26 cellular contexts compared by ENCODE assay signal in the genomic region with DNA sequence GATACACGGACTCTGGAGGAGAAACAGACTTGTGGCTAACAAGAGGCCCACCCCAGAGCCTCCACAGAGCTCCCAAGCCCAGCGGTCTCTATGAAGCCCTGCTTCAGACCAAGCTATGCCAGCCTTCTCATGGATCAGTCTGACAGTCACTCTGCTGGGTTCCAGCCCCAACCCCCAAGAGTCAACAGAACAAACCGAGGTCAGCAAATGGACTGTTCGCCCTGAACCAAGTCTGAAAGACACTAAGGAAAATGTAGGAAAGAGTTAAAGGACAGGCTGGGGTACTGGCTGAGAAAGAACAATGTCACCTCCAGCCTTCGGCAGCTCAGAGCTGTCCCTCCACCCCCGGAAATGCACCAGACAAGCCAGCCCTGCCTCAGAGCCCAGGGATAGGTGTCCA. TPM values are rescaled to one million over a fixed set of nuclear protein-coding genes. Genes with fewer than 3 reads are reported as not detected.
DNase-seq lines count a peak whose midpoint lies in the region; TF ChIP-seq lines count a peak whose summit lies in the region.
"Had no signal": no experiment of that assay in that cellular context is flagged by ENCODE, and none has a peak within 500 bp of the region (broad histone marks: within the 10 kb centered on the region; RNA-seq: fewer than 3 reads in every experiment).

No MANE protein-coding gene starts in this region.

- H3K4me3 Mint-ChIP-seq in endothelial cell (ENCODE audit: unreplicated experiment) (peak overlapping the region; percentile 47), neural crest cell (peak overlapping the region; percentile 78)
- H3K4me3 Mint-ChIP-seq in activated naive CD4-positive, alpha-beta T cell treated with anti-CD3 and anti-CD28 coated beads for 36 hours, result no peak overlapping the region
- no peak overlapping the region for H3K4me3 Mint-ChIP-seq in activated T-helper 2 cell treated with anti-CD3 and anti-CD28 coated beads, Interferon-gamma antibody, Interleukin-2, Interleukin-4, amounts not matched to agents 10 μg/mL and 5 μg/mL and 100 μg/mL, durations not matched to agents 14 hours and 24 hours and 36 hours (ENCODE audit: low read depth)
- H3K4me3 Mint-ChIP-seq: activated naive CD4-positive, alpha-beta T cell treated with anti-CD3 and anti-CD28 coated beads, Interleukin-2, amount 10 ng/mL, durations not matched to agents 7 days and 5 days; endodermal cell had no signal

- H3K36me3 ChIP-seq in BLaER1, result peaks cover 79% of the 10 kb centered on the region

- intact Hi-C loops in activated naive CD4-positive, alpha-beta T cell treated with anti-CD3 and anti-CD28 coated beads for 36 hours (cut with micrococcal nuclease), result no loop called here
- intact Hi-C loops in activated T-helper 2 cell treated with anti-CD3 and anti-CD28 coated beads, Interferon-gamma antibody, Interleukin-2, Interleukin-4, amounts not matched to agents 10 μg/mL and 5 μg/mL and 100 μg/mL, durations not matched to agents 14 hours and 24 hours and 36 hours (cut with micrococcal nuclease), result no loop called here

- peaks cover 87% of the 10 kb centered on the region for H4K20me1 ChIP-seq in BLaER1

- no peaks in the 10 kb centered on the region for H3K9me3 Mint-ChIP-seq in endothelial cell (ENCODE audit: unreplicated experiment)
- no peaks in the 10 kb centered on the region for H3K9me3 Mint-ChIP-seq in neural crest cell
- H3K9me3 Mint-ChIP-seq in activated naive CD4-positive, alpha-beta T cell treated with anti-CD3 and anti-CD28 coated beads for 36 hours, result no peaks in the 10 kb centered on the region
- no peaks in the 10 kb centered on the region for H3K9me3 Mint-ChIP-seq in activated T-helper 2 cell treated with anti-CD3 and anti-CD28 coated beads, Interferon-gamma antibody, Interleukin-2, Interleukin-4, amounts not matched to agents 10 μg/mL and 5 μg/mL and 100 μg/mL, durations not matched to agents 14 hours and 24 hours and 36 hours
- H3K9me3 Mint-ChIP-seq: activated naive CD4-positive, alpha-beta T cell treated with anti-CD3 and anti-CD28 coated beads, Interleukin-2, amount 10 ng/mL, durations not matched to agents 7 days and 5 days; endodermal cell had no signal

- peak; percentile 3 for TF ChIP-seq POLR2A in GM18951 (IDR thresholded peaks at IDR 0.05; ENCODE audit: extremely low read depth, insufficient read depth, insufficient read length)

- H3K4me1 ChIP-seq in BLaER1, result peaks cover 22% of the 10 kb centered on the region

- no peak for TF ChIP-seq CTCF in endothelial cell (IDR thresholded peaks at IDR 0.05; ENCODE audit: unreplicated experiment)
- no peak for TF ChIP-seq CTCF in neural crest cell (conservative IDR thresholded peaks at IDR 0.05)

- no peak overlapping the region for H3K4me2 ChIP-seq in BLaER1
- H3K4me2 ChIP-seq: KMS-11 had no signal

- H3K9ac ChIP-seq in BLaER1, result peak overlapping the region; percentile 40; the same call in 1 of the 2 replicates
- H3K9ac ChIP-seq: KMS-11 had no signal

- peaks cover 14% of the 10 kb centered on the region for H3K27me3 Mint-ChIP-seq in endothelial cell (ENCODE audit: unreplicated experiment)
- peaks cover 4% of the 10 kb centered on the region for H3K27me3 Mint-ChIP-seq in neural crest cell (ENCODE audit: low read depth)
- H3K27me3 Mint-ChIP-seq in activated naive CD4-positive, alpha-beta T cell treated with anti-CD3 and anti-CD28 coated beads for 36 hours (ENCODE audit: low read depth), result no peaks in the 10 kb centered on the region
- no peaks in the 10 kb centered on the region for H3K27me3 Mint-ChIP-seq in activated T-helper 2 cell treated with anti-CD3 and anti-CD28 coated beads, Interferon-gamma antibody, Interleukin-2, Interleukin-4, amounts not matched to agents 10 μg/mL and 5 μg/mL and 100 μg/mL, durations not matched to agents 14 hours and 24 hours and 36 hours (ENCODE audit: low read depth)
- H3K27me3 Mint-ChIP-seq: activated naive CD4-positive, alpha-beta T cell treated with anti-CD3 and anti-CD28 coated beads, Interleukin-2, amount 10 ng/mL, durations not matched to agents 7 days and 5 days had no signal

- CTCF ChIA-PET in activated naive CD4-positive, alpha-beta T cell treated with anti-CD3 and anti-CD28 coated beads for 36 hours (lab: Charles Lee), result interaction anchor here (1.9 kb wide), 1 partner anchor 10 kb away, joined by 9 read pairs; no protein-coding TSS in a partner anchor

- H3K27me3 ChIP-seq in BLaER1, result no peaks in the 10 kb centered on the region
- H3K27me3 ChIP-seq: body of pancreas, neutrophil, suprapubic skin had no signal

- in situ Hi-C loops in GM18951 (cut with MboI; ENCODE audit: low sequenced_read_pairs, unreplicated experiment), result no loop called here

- H3K4me3 ChIP-seq in BLaER1, result no peak overlapping the region
- H3K4me3 ChIP-seq: body of pancreas, GM12878, psoas muscle, suprapubic skin had no signal

- DNase-seq in endothelial cell (ENCODE audit: low spot score) (no peak), neural crest cell (ENCODE audit: low read depth, low spot score) (no peak), cerebellum (ENCODE audit: low spot score) (no peak)
- DNase-seq in central memory CD4-positive, alpha-beta T cell, result no peak
- no peak for DNase-seq in activated naive CD4-positive, alpha-beta T cell treated with anti-CD3 and anti-CD28 coated beads for 36 hours
- DNase-seq in activated T-helper 2 cell treated with anti-CD3 and anti-CD28 coated beads, Interferon-gamma antibody, Interleukin-2, Interleukin-4, amounts not matched to agents 10 μg/mL and 5 μg/mL and 100 μg/mL, durations not matched to agents 14 hours and 24 hours and 36 hours (ENCODE audit: low spot score), result no peak
- DNase-seq: ACHN; activated CD4-positive, CD25-positive, alpha-beta regulatory T cell treated with anti-CD3 and anti-CD28 coated beads, Interleukin-2, amount 50 U/mL, for 72 hours; activated CD8-positive, alpha-beta memory T cell treated with anti-CD3 and anti-CD28 coated beads for 24 hours; activated naive CD4-positive, alpha-beta T cell treated with anti-CD3 and anti-CD28 coated beads, Interleukin-2, amount 10 ng/mL, durations not matched to agents 7 days and 5 days; activated T-cell treated with anti-CD3 and anti-CD28 coated beads, Interleukin-2, amount 50 U/mL, for 1 hour; body of pancreas; endodermal cell; H7; kidney; NCI-H146; NCI-H2171; NCI-H524; NK-92 treated with Interleukin-12 subunit alpha and Interleukin-12 subunit beta, amount 100 ng/mL, for 24 hours; psoas muscle had no signal

- H3K27ac ChIP-seq in BLaER1, result no peak overlapping the region
- H3K27ac ChIP-seq: body of pancreas, KMS-11, neutrophil, psoas muscle, suprapubic skin had no signal

- H3K27ac Mint-ChIP-seq in endothelial cell (ENCODE audit: unreplicated experiment) (peak overlapping the region; percentile 80), neural crest cell (ENCODE audit: unreplicated experiment) (no peak overlapping the region)
- H3K27ac Mint-ChIP-seq in activated naive CD4-positive, alpha-beta T cell treated with anti-CD3 and anti-CD28 coated beads for 36 hours, result no peak overlapping the region
- no peak overlapping the region for H3K27ac Mint-ChIP-seq in activated T-helper 2 cell treated with anti-CD3 and anti-CD28 coated beads, Interferon-gamma antibody, Interleukin-2, Interleukin-4, amounts not matched to agents 10 μg/mL and 5 μg/mL and 100 μg/mL, durations not matched to agents 14 hours and 24 hours and 36 hours
- H3K27ac Mint-ChIP-seq: activated naive CD4-positive, alpha-beta T cell treated with anti-CD3 and anti-CD28 coated beads, Interleukin-2, amount 10 ng/mL, durations not matched to agents 7 days and 5 days; endodermal cell had no signal

- H3K9me3 ChIP-seq in BLaER1, result no peaks in the 10 kb centered on the region
- H3K9me3 ChIP-seq: body of pancreas, neutrophil, psoas muscle, suprapubic skin had no signal

- H3K36me3 Mint-ChIP-seq in endothelial cell (ENCODE audit: low read depth, unreplicated experiment) (peaks cover 40% of the 10 kb centered on the region), neural crest cell (ENCODE audit: low read depth) (peaks cover 3% of the 10 kb centered on the region)
- peaks cover 5% of the 10 kb centered on the region for H3K36me3 Mint-ChIP-seq in activated naive CD4-positive, alpha-beta T cell treated with anti-CD3 and anti-CD28 coated beads for 36 hours (ENCODE audit: low read depth)
- peaks cover 57% of the 10 kb centered on the region for H3K36me3 Mint-ChIP-seq in activated T-helper 2 cell treated with anti-CD3 and anti-CD28 coated beads, Interferon-gamma antibody, Interleukin-2, Interleukin-4, amounts not matched to agents 10 μg/mL and 5 μg/mL and 100 μg/mL, durations not matched to agents 14 hours and 24 hours and 36 hours (ENCODE audit: low read depth)

- peaks cover 27% of the 10 kb centered on the region for H3K4me1 Mint-ChIP-seq in endothelial cell (ENCODE audit: unreplicated experiment)
- H3K4me1 Mint-ChIP-seq in neural crest cell, result peaks cover 20% of the 10 kb centered on the region
- H3K4me1 Mint-ChIP-seq in activated naive CD4-positive, alpha-beta T cell treated with anti-CD3 and anti-CD28 coated beads for 36 hours (ENCODE audit: low read depth), result peaks cover 44% of the 10 kb centered on the region
- H3K4me1 Mint-ChIP-seq in activated T-helper 2 cell treated with anti-CD3 and anti-CD28 coated beads, Interferon-gamma antibody, Interleukin-2, Interleukin-4, amounts not matched to agents 10 μg/mL and 5 μg/mL and 100 μg/mL, durations not matched to agents 14 hours and 24 hours and 36 hours (ENCODE audit: low read depth), result peaks cover 24% of the 10 kb centered on the region

RNA-seq across cellular contexts. Expression of a gene that starts 3.9 kb away (rescaled TPM):
- 78.7 TPM for total RNA-seq in endothelial cell (ENCODE audit: unreplicated experiment)
- total RNA-seq in neural crest cell, result 108 and 110 TPM in 2 replicates
- 10 to 100 TPM; 75.1 to 78.7 TPM for total RNA-seq in activated naive CD4-positive, alpha-beta T cell treated with anti-CD3 and anti-CD28 coated beads for 36 hours
- total RNA-seq in activated T-helper 2 cell treated with anti-CD3 and anti-CD28 coated beads, Interferon-gamma antibody, Interleukin-2, Interleukin-4, amounts not matched to agents 10 μg/mL and 5 μg/mL and 100 μg/mL, durations not matched to agents 14 hours and 24 hours and 36 hours, result 98.6 and 104 TPM in 2 replicates
- 93.0 TPM for total RNA-seq in cerebellum

RNA-seq across cellular contexts. Expression of a gene that starts 13.5 kb away (rescaled TPM):
- 10.7 TPM for total RNA-seq in endothelial cell (ENCODE audit: unreplicated experiment)
- 56.4 and 57.0 TPM in 2 replicates for total RNA-seq in neural crest cell
- total RNA-seq in activated naive CD4-positive, alpha-beta T cell treated with anti-CD3 and anti-CD28 coated beads for 36 hours, result 1 to 10 TPM; 6.5 to 7.2 TPM
- 21.4 and 22.2 TPM in 2 replicates for total RNA-seq in activated T-helper 2 cell treated with anti-CD3 and anti-CD28 coated beads, Interferon-gamma antibody, Interleukin-2, Interleukin-4, amounts not matched to agents 10 μg/mL and 5 μg/mL and 100 μg/mL, durations not matched to agents 14 hours and 24 hours and 36 hours
- total RNA-seq in cerebellum, result 2.5 TPM

RNA-seq across cellular contexts. Expression of a gene that starts 42.0 kb away (rescaled TPM):
- total RNA-seq in endothelial cell (ENCODE audit: unreplicated experiment) (64.4 TPM), neural crest cell (32.2 and 33.9 TPM in 2 replicates), cerebellum (8.2 TPM)
- total RNA-seq in activated naive CD4-positive, alpha-beta T cell treated with anti-CD3 and anti-CD28 coated beads for 36 hours, result 100 to 1,000 TPM; 273 to 282 TPM
- total RNA-seq in activated T-helper 2 cell treated with anti-CD3 and anti-CD28 coated beads, Interferon-gamma antibody, Interleukin-2, Interleukin-4, amounts not matched to agents 10 μg/mL and 5 μg/mL and 100 μg/mL, durations not matched to agents 14 hours and 24 hours and 36 hours, result 158 and 161 TPM in 2 replicates

Comparison
In these comparisons a context has a peak if more than half of its experiments do, and no peak if none do; other contexts are left out.
1. H3K4me3 Mint-ChIP-seq: peak in endothelial cell (single experiment) and neural crest cell (single experiment); none in activated naive CD4-positive, alpha-beta T cell treated with anti-CD3 and anti-CD28 coated beads for 36 hours (single experiment) and activated T-helper 2 cell treated with anti-CD3 and anti-CD28 coated beads, Interferon-gamma antibody, Interleukin-2, Interleukin-4, amounts not matched to agents 10 μg/mL and 5 μg/mL and 100 μg/mL, durations not matched to agents 14 hours and 24 hours and 36 hours (single experiment).